In the genomic region with DNA sequence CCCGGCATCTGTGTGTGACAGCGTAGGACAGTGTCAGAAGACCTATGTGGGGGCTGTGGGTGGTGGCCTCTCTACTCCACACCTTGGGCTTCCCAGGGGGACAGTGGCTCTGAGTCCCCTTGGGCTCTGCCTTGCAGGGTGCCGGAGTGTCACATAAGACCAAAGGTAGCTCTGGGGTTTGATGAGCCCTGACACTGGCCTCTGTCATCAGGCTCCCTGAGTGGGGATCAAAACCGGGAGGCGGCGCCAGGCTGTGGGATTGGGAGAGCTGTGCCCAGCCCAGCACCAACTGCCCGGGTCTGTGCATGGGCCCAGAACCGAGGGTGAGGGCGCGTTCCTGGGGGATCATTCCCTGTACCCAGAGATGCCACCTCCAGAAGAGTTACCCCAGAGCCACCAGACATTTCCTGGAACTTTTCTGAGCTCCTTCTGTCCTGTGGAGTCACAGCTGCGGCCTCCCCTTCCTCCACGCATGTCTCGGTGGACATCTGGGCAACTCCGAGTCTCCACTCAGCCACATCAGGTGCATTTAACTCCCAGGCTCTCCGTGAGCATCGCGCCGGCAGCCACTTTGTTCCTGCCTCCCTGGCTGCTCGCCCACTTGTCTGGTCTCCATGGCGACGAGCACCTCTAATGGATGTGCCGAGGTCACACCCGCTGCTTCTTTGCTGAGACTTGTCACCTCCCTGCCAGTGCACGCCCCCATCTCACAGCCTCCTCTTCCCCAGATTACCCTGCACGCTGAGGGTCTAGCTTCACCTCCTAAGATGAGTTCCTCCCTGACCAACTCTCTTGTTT, we compare ENCODE assay signal across 1 cellular context.
A peak's percentile ranks its signal among the peaks of the same experiment; 100 is the strongest.
TF ChIP-seq lines count a peak whose summit lies in the region.

No MANE protein-coding gene starts in this region.

TF ChIP-seq in K562, 482 proteins besides CTCF, POLR2A, EP300 and RAD21 (continued from another document):
- TF ChIP-seq, protein P1, sequence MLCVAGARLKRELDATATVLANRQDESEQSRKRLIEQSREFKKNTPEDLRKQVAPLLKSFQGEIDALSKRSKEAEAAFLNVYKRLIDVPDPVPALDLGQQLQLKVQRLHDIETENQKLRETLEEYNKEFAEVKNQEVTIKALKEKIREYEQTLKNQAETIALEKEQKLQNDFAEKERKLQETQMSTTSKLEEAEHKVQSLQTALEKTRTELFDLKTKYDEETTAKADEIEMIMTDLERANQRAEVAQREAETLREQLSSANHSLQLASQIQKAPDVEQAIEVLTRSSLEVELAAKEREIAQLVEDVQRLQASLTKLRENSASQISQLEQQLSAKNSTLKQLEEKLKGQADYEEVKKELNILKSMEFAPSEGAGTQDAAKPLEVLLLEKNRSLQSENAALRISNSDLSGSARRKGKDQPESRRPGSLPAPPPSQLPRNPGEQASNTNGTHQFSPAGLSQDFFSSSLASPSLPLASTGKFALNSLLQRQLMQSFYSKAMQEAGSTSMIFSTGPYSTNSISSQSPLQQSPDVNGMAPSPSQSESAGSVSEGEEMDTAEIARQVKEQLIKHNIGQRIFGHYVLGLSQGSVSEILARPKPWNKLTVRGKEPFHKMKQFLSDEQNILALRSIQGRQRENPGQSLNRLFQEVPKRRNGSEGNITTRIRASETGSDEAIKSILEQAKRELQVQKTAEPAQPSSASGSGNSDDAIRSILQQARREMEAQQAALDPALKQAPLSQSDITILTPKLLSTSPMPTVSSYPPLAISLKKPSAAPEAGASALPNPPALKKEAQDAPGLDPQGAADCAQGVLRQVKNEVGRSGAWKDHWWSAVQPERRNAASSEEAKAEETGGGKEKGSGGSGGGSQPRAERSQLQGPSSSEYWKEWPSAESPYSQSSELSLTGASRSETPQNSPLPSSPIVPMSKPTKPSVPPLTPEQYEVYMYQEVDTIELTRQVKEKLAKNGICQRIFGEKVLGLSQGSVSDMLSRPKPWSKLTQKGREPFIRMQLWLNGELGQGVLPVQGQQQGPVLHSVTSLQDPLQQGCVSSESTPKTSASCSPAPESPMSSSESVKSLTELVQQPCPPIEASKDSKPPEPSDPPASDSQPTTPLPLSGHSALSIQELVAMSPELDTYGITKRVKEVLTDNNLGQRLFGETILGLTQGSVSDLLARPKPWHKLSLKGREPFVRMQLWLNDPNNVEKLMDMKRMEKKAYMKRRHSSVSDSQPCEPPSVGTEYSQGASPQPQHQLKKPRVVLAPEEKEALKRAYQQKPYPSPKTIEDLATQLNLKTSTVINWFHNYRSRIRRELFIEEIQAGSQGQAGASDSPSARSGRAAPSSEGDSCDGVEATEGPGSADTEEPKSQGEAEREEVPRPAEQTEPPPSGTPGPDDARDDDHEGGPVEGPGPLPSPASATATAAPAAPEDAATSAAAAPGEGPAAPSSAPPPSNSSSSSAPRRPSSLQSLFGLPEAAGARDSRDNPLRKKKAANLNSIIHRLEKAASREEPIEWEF (CRISPR knock-in tag; IDR thresholded peaks at IDR 0.05) = no peak
- TF ChIP-seq HDGF (IDR thresholded peaks at IDR 0.05) (no peak), CREB3 (tag; conservative IDR thresholded peaks at IDR 0.05; ENCODE audit: low read depth) (no peak), USF1 (CRISPR knock-in tag; IDR thresholded peaks at IDR 0.05) (0 out of 2 replicates have a peak, but pooled peaks have one; percentile 22), SRF (CRISPR knock-in tag; IDR thresholded peaks at IDR 0.05) (peak in 1 of 2 experiments; percentile 64; a peak in 1 of 4 replicates), SP2 (IDR thresholded peaks at IDR 0.05; ENCODE audit: extremely low read depth, low read depth, low read length, poor library complexity, severe bottlenecking) (no peak), ZNF699 (CRISPR knock-in tag; IDR thresholded peaks at IDR 0.05; ENCODE audit: insufficient replicate concordance) (no peak), RCOR1 (IDR thresholded peaks at IDR 0.05; ENCODE audit: borderline replicate concordance in 1 of 2, low read depth in 2 of 2, low read length in 2 of 2) (0 out of 4 replicates have a peak, but pooled peaks of 1 of the 2 experiments have one; percentile 49), NFIC (IDR thresholded peaks at IDR 0.05) (peak; percentile 60), MITF (IDR thresholded peaks at IDR 0.05) (no peak), PHB2 (IDR thresholded peaks at IDR 0.05; ENCODE audit: low read depth) (no peak), RFX1 (IDR thresholded peaks at IDR 0.05) (peak; percentile 82), ETV1 (tag; conservative IDR thresholded peaks at IDR 0.05; ENCODE audit: low read depth) (no peak)
